ENCODE assay signal across 12 cellular contexts in the genomic region with DNA sequence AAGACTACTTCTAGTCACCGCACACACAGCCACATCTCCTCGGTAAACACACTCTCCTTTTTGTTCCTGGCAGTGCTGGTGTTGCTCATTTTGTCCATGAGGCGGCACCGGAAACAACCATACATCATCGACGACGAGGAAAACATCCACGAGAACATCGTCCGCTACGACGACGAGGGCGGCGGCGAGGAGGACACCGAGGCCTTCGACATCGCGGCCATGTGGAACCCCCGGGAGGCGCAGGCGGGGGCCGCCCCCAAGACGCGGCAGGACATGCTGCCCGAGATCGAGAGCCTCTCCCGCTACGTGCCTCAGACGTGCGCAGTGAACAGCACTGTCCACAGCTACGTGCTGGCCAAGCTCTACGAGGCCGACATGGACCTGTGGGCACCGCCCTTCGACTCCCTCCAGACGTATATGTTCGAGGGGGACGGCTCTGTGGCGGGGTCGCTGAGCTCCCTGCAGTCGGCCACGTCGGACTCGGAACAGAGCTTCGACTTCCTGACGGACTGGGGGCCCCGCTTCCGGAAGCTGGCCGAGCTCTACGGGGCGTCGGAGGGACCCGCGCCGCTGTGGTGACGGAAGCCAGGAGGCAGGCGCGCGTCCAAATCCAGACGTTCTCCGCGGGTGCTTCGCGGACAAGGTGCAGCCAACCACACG.
DNase-seq lines count a peak whose midpoint lies in the region; ATAC-seq, FAIRE-seq and TF ChIP-seq lines count a peak whose summit lies in the region.
"Had no signal": no experiment of that assay in that cellular context is flagged by ENCODE, and none has a peak within 500 bp of the region (broad histone marks: within the 10 kb centered on the region; RNA-seq: fewer than 3 reads in every experiment).

No MANE protein-coding gene starts in this region.

- H3K4me1 ChIP-seq in RWPE2 (ENCODE audit: insufficient read depth, poor library complexity, severe bottlenecking) = no peaks in the 10 kb centered on the region
- peaks cover 0 to 6% of the 10 kb centered on the region in 2 donors for H3K4me1 ChIP-seq in kidney (ENCODE audit: control insufficient read depth in 1 of 2, insufficient read depth in 1 of 2, low read depth in 1 of 2, low read length in 2 of 2)
- H3K4me1 ChIP-seq: gastroesophageal sphincter had no signal

- no peak for TF ChIP-seq CTCF in RWPE2 (IDR thresholded peaks at IDR 0.05; ENCODE audit: poor library complexity, severe bottlenecking)
- TF ChIP-seq CTCF in kidney (IDR thresholded peaks at IDR 0.05; ENCODE audit: borderline replicate concordance, extremely low read depth, insufficient read depth) = no peak

- peak overlapping the region; percentile 80 to 90 for H3K27ac Mint-ChIP-seq in stimulated activated naive CD8-positive, alpha-beta T cell treated with anti-CD3 and anti-CD28 coated beads, Interleukin-15, amount 100 ng/mL, for 72 hours
- H3K27ac Mint-ChIP-seq: nephron had no signal

- H3K27ac ChIP-seq in RWPE2 (ENCODE audit: poor library complexity, severe bottlenecking) (no peak overlapping the region), kidney (ENCODE audit: low read depth in 2 of 2, low read length in 2 of 2) (no peak overlapping the region)
- H3K27ac ChIP-seq: brain microvascular endothelial cell, gastroesophageal sphincter had no signal

- no peak overlapping the region for H3K4me3 ChIP-seq in RWPE2 (ENCODE audit: severe bottlenecking)
- H3K4me3 ChIP-seq in kidney (ENCODE audit: low read length in 2 of 2) = peak overlapping the region in 1 of 2 donors; percentile 10

- H3K36me3 ChIP-seq in RWPE2 (ENCODE audit: low read depth) = no peaks in the 10 kb centered on the region
- no peaks in the 10 kb centered on the region for H3K36me3 ChIP-seq in kidney (ENCODE audit: control insufficient read depth in 1 of 2, insufficient read depth in 2 of 2, low read length in 2 of 2)
- H3K36me3 ChIP-seq: brain microvascular endothelial cell, gastroesophageal sphincter had no signal

- H3K27me3 Mint-ChIP-seq in stimulated activated naive CD8-positive, alpha-beta T cell treated with anti-CD3 and anti-CD28 coated beads, Interleukin-15, amount 100 ng/mL, for 72 hours = peaks cover 16% of the 10 kb centered on the region

- no peak for ATAC-seq in RWPE2 (ENCODE audit: low read depth)
- peak; percentile 88 for ATAC-seq in stimulated activated naive CD8-positive, alpha-beta T cell treated with anti-CD3 and anti-CD28 coated beads, Interleukin-15, amount 100 ng/mL, for 72 hours
- ATAC-seq: gastroesophageal sphincter had no signal

- DNase-seq in RWPE2 (ENCODE audit: low spot score) (peak; percentile 43), activated gamma-delta T cell (lab: John Stamatoyannopoulos, UW) (peak; percentile 12), kidney (peak; percentile 64), DMS 273 treated with DMSO at 0.1 percent for 48 hours (lab: John Stamatoyannopoulos, UW) (no peak), ACHN (no peak), AML-193 (lab: John Stamatoyannopoulos, UW) (no peak), foreskin melanocyte (no peak)
- peak; percentile 40 to 81 for DNase-seq in stimulated activated naive CD8-positive, alpha-beta T cell treated with anti-CD3 and anti-CD28 coated beads, Interleukin-15, amount 100 ng/mL, for 72 hours

- H3K27me3 ChIP-seq in RWPE2 (ENCODE audit: insufficient read depth, poor library complexity, severe bottlenecking) = no peaks in the 10 kb centered on the region
- H3K27me3 ChIP-seq: brain microvascular endothelial cell, gastroesophageal sphincter had no signal

- H3K4me3 Mint-ChIP-seq in stimulated activated naive CD8-positive, alpha-beta T cell treated with anti-CD3 and anti-CD28 coated beads, Interleukin-15, amount 100 ng/mL, for 72 hours = peak overlapping the region; percentile 84 to 88
- H3K4me3 Mint-ChIP-seq: nephron had no signal

- H3K9ac ChIP-seq in kidney (ENCODE audit: low read length in 2 of 2) = no peak overlapping the region

- in situ Hi-C loops in ACHN (cut with HindIII; ENCODE audit: low pct_ligation_motif_present, low pct_unique_long_range_greater_than_20kb, low sequenced_read_pairs) = no loop called here

- H3K9me3 ChIP-seq in RWPE2 (ENCODE audit: severe bottlenecking) (no peaks in the 10 kb centered on the region), kidney (ENCODE audit: control insufficient read depth in 1 of 2, low read length in 2 of 2) (no peaks in the 10 kb centered on the region)
- H3K9me3 ChIP-seq: gastroesophageal sphincter had no signal

- FAIRE-seq in kidney (lab: Jason Lieb, UNC) = no peak
- FAIRE-seq: G401.6 had no signal

- H3K4me1 Mint-ChIP-seq in stimulated activated naive CD8-positive, alpha-beta T cell treated with anti-CD3 and anti-CD28 coated beads, Interleukin-15, amount 100 ng/mL, for 72 hours = no peaks in the 10 kb centered on the region

- intact Hi-C loops in kidney (cut with DNase I) = no loop called here

- H3K9me3 Mint-ChIP-seq in stimulated activated naive CD8-positive, alpha-beta T cell treated with anti-CD3 and anti-CD28 coated beads, Interleukin-15, amount 100 ng/mL, for 72 hours = no peaks in the 10 kb centered on the region

Comparison
In these comparisons a context has a peak if more than half of its experiments do, and no peak if none do; other contexts are left out.
1. DNase-seq: peak in RWPE2 (single experiment), activated gamma-delta T cell (single experiment), kidney (single experiment) and stimulated activated naive CD8-positive, alpha-beta T cell treated with anti-CD3 and anti-CD28 coated beads, Interleukin-15, amount 100 ng/mL, for 72 hours (2 of 2); none in DMS 273 treated with DMSO at 0.1 percent for 48 hours (single experiment), ACHN (single experiment), AML-193 (0 of 2) and foreskin melanocyte (single experiment).